12 cellular contexts compared by ENCODE assay signal in genomic region chr14:53310412-53310811, GRCh38.
DNase-seq lines count a peak whose midpoint lies in the region; ATAC-seq and TF ChIP-seq lines count a peak whose summit lies in the region.
"Had no signal": no experiment of that assay in that cellular context is flagged by ENCODE, and none has a peak within 500 bp of the region (broad histone marks: within the 10 kb centered on the region; RNA-seq: fewer than 3 reads in every experiment).

No MANE protein-coding gene starts in this region.

- TF ChIP-seq CTCF in OCI-LY3 (IDR thresholded peaks at IDR 0.05; ENCODE audit: low read depth, low read length) (no peak), mucosa of descending colon (IDR thresholded peaks at IDR 0.05) (no peak)

- H3K27ac ChIP-seq in OCI-LY3 (ENCODE audit: low read length) = no peak overlapping the region
- H3K27ac ChIP-seq: BLaER1 had no signal

- intact Hi-C loops in mucosa of descending colon (cut with DNase I, micrococcal nuclease) = no loop called here

- peaks cover 9% of the 10 kb centered on the region for H3K4me1 ChIP-seq in OCI-LY3 (ENCODE audit: low read length)
- H3K4me1 ChIP-seq in mucosa of descending colon (ENCODE audit: low read depth) = no peaks in the 10 kb centered on the region

- H3K27me3 ChIP-seq in OCI-LY3 (ENCODE audit: low read depth, low read length) = peaks cover 17% of the 10 kb centered on the region
- H3K27me3 ChIP-seq: BLaER1 had no signal

- peak overlapping the region; percentile 39; the same call in 1 of the 2 replicates for H3K4me2 ChIP-seq in OCI-LY3 (ENCODE audit: low read length)
- H3K4me2 ChIP-seq: BLaER1 had no signal

- no peak overlapping the region for H2AFZ ChIP-seq in OCI-LY3 (ENCODE audit: low read depth, low read length)

- no peaks in the 10 kb centered on the region for H4K20me1 ChIP-seq in OCI-LY3 (ENCODE audit: insufficient read depth, low read length)
- H4K20me1 ChIP-seq: BLaER1 had no signal

- ATAC-seq in GM18858 (IDR thresholded peaks at IDR 0.05; ENCODE audit: unreplicated experiment) = peak; percentile 92
- peak; percentile 88 for ATAC-seq in GM21526 (IDR thresholded peaks at IDR 0.05; ENCODE audit: low FRiP score, unreplicated experiment)
- ATAC-seq in HG03135 (IDR thresholded peaks at IDR 0.05; ENCODE audit: unreplicated experiment) = peak; percentile 77
- ATAC-seq in mucosa of descending colon = no peak

- DNase-seq in mucosa of descending colon (no peak), NCI-H1105 (lab: John Stamatoyannopoulos, UW) (no peak)
- no peak for DNase-seq in stimulated activated CD4-positive, alpha-beta T cell treated with anti-CD3 and anti-CD28 coated beads, Interleukin-1b, Interleukin-23, amount 100 ng/mL, for 48 hours
- no peak for DNase-seq in activated effector memory CD4-positive, alpha-beta T cell treated with anti-CD3 and anti-CD28 coated beads, Interleukin-2, amount 50 U/mL, for 16 hours
- DNase-seq: activated CD4-positive, alpha-beta T cell treated with anti-CD3 and anti-CD28 coated beads, Interleukin-2, amount 10 ng/mL, durations not matched to agents 24 days and 14 days; caudate nucleus; OCI-M1 had no signal

- H3K4me3 ChIP-seq in OCI-LY3 (ENCODE audit: low read length) = no peak overlapping the region
- H3K4me3 ChIP-seq in mucosa of descending colon = no peak overlapping the region
- H3K4me3 ChIP-seq: BLaER1 had no signal

- H3K79me2 ChIP-seq in OCI-LY3 (ENCODE audit: low read length) = no peaks in the 10 kb centered on the region

- H3K36me3 ChIP-seq in OCI-LY3 (replicated peaks; ENCODE audit: low read depth, low read length) (no peaks in the 10 kb centered on the region), mucosa of descending colon (ENCODE audit: low read depth) (no peaks in the 10 kb centered on the region)
- H3K36me3 ChIP-seq: BLaER1 had no signal

- H3K9me3 ChIP-seq in OCI-LY3 (ENCODE audit: insufficient read depth, low read length) (no peaks in the 10 kb centered on the region), mucosa of descending colon (peaks cover 7% of the 10 kb centered on the region)

- H3K9ac ChIP-seq in OCI-LY3 (ENCODE audit: low read length) = no peak overlapping the region
- H3K9ac ChIP-seq: BLaER1 had no signal
